Comparison of ENCODE assay signal across 8 cellular contexts in the genomic region with DNA sequence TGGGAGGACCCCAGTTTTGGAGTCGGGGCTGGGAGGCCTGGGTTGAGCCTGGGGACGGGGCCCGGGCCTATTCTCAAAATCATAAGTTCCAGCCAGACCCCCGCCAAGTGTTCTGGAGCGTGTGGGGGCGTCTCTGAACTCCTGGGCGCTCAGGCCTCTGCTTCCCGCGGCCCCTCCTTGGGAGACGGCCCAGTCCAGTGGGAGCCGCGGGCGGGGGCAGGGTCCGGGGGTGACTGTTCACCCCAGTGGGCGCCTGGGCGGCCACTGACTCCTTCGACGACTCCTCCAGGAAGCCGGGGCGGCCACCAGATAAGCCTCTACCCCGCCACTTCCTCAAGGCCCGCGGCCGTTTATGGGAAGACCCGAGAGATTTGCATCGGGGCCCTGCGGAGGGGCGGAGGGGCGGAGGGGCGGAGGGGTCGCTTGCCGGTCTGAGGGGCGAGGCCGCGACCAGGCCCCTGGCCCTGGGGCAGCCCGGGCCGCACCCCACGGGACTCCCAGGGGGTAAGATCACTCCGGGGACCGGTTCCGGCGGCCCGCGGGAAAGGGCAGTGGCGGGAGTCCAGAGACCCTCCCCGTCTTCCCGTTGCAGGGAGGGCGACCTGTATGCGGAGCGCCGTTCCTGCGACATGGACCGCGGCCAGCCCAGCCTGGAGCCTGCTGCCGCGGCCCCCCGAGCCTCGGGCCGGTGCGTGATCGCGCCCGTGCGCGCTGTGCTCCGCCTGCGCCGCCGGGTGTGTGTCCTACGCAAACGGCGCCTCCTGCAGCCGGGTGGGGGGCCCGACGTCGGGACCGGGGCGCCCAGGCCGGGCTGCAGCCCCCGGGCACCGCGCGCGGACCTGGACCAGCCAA. TPM values are rescaled to one million over a fixed set of nuclear protein-coding genes. Genes with fewer than 3 reads are reported as not detected.
DNase-seq lines count a peak whose midpoint lies in the region; ATAC-seq and TF ChIP-seq lines count a peak whose summit lies in the region.

No MANE protein-coding gene starts in this region.

- H3K4me3 Mint-ChIP-seq in activated naive CD8-positive, alpha-beta T cell treated with anti-CD3 and anti-CD28 coated beads for 36 hours: peak overlapping the region; percentile 80
- H3K4me3 Mint-ChIP-seq in stimulated activated effector memory CD8-positive, alpha-beta T cell treated with anti-CD3 and anti-CD28 coated beads, Interleukin-12 subunit alpha, Interleukin-12 subunit beta, amount 100 ng/mL, for 72 hours: peak overlapping the region; percentile 83

- ATAC-seq in HG03025 (IDR thresholded peaks at IDR 0.05; ENCODE audit: low FRiP score, unreplicated experiment): peak; percentile 5
- ATAC-seq in stimulated activated effector memory CD8-positive, alpha-beta T cell treated with anti-CD3 and anti-CD28 coated beads, Interleukin-12 subunit alpha, Interleukin-12 subunit beta, amount 100 ng/mL, for 72 hours: peak; percentile 20

- POLR2A ChIA-PET in AG04449 (lab: Yijun Ruan, JAX): interaction anchor here (1.0 to 2.2 kb wide), 3 partner anchors 14 to 37 kb away, joined by 4 to 18 read pairs (median 8); partner anchors contain the start of gene TUBB4B

- peak overlapping the region; percentile 20 for H3K27ac Mint-ChIP-seq in activated naive CD8-positive, alpha-beta T cell treated with anti-CD3 and anti-CD28 coated beads for 36 hours
- H3K27ac Mint-ChIP-seq in stimulated activated effector memory CD8-positive, alpha-beta T cell treated with anti-CD3 and anti-CD28 coated beads, Interleukin-12 subunit alpha, Interleukin-12 subunit beta, amount 100 ng/mL, for 72 hours: peak overlapping the region; percentile 88

- CTCF ChIA-PET in AG04449 (lab: Yijun Ruan, JAX): interaction anchor here (0.8 to 1.9 kb wide), 6 partner anchors 9 to 145 kb away, joined by 3 to 7 read pairs (median 6); partner anchors contain the start of genes EXD3 and NOXA1

- H3K9me3 Mint-ChIP-seq in activated naive CD8-positive, alpha-beta T cell treated with anti-CD3 and anti-CD28 coated beads for 36 hours: no peaks in the 10 kb centered on the region
- no peaks in the 10 kb centered on the region for H3K9me3 Mint-ChIP-seq in stimulated activated effector memory CD8-positive, alpha-beta T cell treated with anti-CD3 and anti-CD28 coated beads, Interleukin-12 subunit alpha, Interleukin-12 subunit beta, amount 100 ng/mL, for 72 hours

- no peaks in the 10 kb centered on the region for H3K36me3 Mint-ChIP-seq in activated naive CD8-positive, alpha-beta T cell treated with anti-CD3 and anti-CD28 coated beads for 36 hours
- H3K36me3 Mint-ChIP-seq in stimulated activated effector memory CD8-positive, alpha-beta T cell treated with anti-CD3 and anti-CD28 coated beads, Interleukin-12 subunit alpha, Interleukin-12 subunit beta, amount 100 ng/mL, for 72 hours: peaks cover 16% of the 10 kb centered on the region

- DNase-seq in AG04449 (ENCODE audit: low read depth, low spot score) (no peak), A172 (ENCODE audit: low spot score) (no peak), SIG-M5 (lab: John Stamatoyannopoulos, UW) (no peak), NCI-H446 (lab: John Stamatoyannopoulos, UW) (no peak)
- no peak for DNase-seq in activated naive CD8-positive, alpha-beta T cell treated with anti-CD3 and anti-CD28 coated beads for 36 hours
- no peak for DNase-seq in stimulated activated effector memory CD8-positive, alpha-beta T cell treated with anti-CD3 and anti-CD28 coated beads, Interleukin-12 subunit alpha, Interleukin-12 subunit beta, amount 100 ng/mL, for 72 hours (ENCODE audit: low spot score in 2 of 2)

- TF ChIP-seq CTCF in AG04449 (IDR thresholded peaks at IDR 0.05; ENCODE audit: insufficient read depth, low read length, missing control alignments): no peak

- H3K4me1 Mint-ChIP-seq in activated naive CD8-positive, alpha-beta T cell treated with anti-CD3 and anti-CD28 coated beads for 36 hours: peaks cover 10% of the 10 kb centered on the region
- peaks cover 25% of the 10 kb centered on the region for H3K4me1 Mint-ChIP-seq in stimulated activated effector memory CD8-positive, alpha-beta T cell treated with anti-CD3 and anti-CD28 coated beads, Interleukin-12 subunit alpha, Interleukin-12 subunit beta, amount 100 ng/mL, for 72 hours

- H3K4me3 ChIP-seq in AG04449 (ENCODE audit: low read depth, low read length) (peak overlapping the region; percentile 63), iPS-11a (ENCODE audit: low read depth, low read length) (peak overlapping the region; percentile 28)

- peaks cover 22% of the 10 kb centered on the region for H3K27me3 Mint-ChIP-seq in activated naive CD8-positive, alpha-beta T cell treated with anti-CD3 and anti-CD28 coated beads for 36 hours

RNA-seq across cellular contexts. Expression of gene TOR4A, which starts 0.8 kb away (rescaled TPM):
- 1 to 10 TPM; 3.6 to 3.9 TPM for total RNA-seq in activated naive CD8-positive, alpha-beta T cell treated with anti-CD3 and anti-CD28 coated beads for 36 hours
- 79.6 and 94.5 TPM in 2 replicates for total RNA-seq in A172 (2014; rRNA removed; shearing (Covaris generic))

RNA-seq across cellular contexts. Expression of gene NELFB, which starts 23.2 kb away (rescaled TPM):
- total RNA-seq in activated naive CD8-positive, alpha-beta T cell treated with anti-CD3 and anti-CD28 coated beads for 36 hours: 10 to 100 TPM; 54.4 to 56.4 TPM
- 104 and 116 TPM in 2 replicates for total RNA-seq in A172 (2014; rRNA removed; shearing (Covaris generic))

RNA-seq across cellular contexts. Expression of gene NRARP, which starts 23.8 kb away (rescaled TPM):
- total RNA-seq in activated naive CD8-positive, alpha-beta T cell treated with anti-CD3 and anti-CD28 coated beads for 36 hours: 1 to 10 TPM; 5.0 to 5.3 TPM
- 0.40 and 0.43 TPM in 2 replicates for total RNA-seq in A172 (2014; rRNA removed; shearing (Covaris generic))

RNA-seq across cellular contexts. Expression of gene STPG3, which starts 27.2 kb away (rescaled TPM):
- total RNA-seq in activated naive CD8-positive, alpha-beta T cell treated with anti-CD3 and anti-CD28 coated beads for 36 hours: not detected
- total RNA-seq in A172 (2014; rRNA removed; shearing (Covaris generic)): not detected in 2 replicates

RNA-seq across cellular contexts. Expression of gene TUBB4B, which starts 37.2 kb away (rescaled TPM):
- total RNA-seq in activated naive CD8-positive, alpha-beta T cell treated with anti-CD3 and anti-CD28 coated beads for 36 hours: 100 to 1,000 TPM; 271 to 274 TPM
- 599 and 717 TPM in 2 replicates for total RNA-seq in A172 (2014; rRNA removed; shearing (Covaris generic))

Comparison
In these comparisons a context has a peak if more than half of its experiments do, and no peak if none do; other contexts are left out.
1. RNA of gene TOR4A, which starts 0.8 kb away (total RNA-seq): 79.6 to 94.5 TPM in A172; 3.6 to 3.9 TPM in activated naive CD8-positive, alpha-beta T cell treated with anti-CD3 and anti-CD28 coated beads for 36 hours; every median in the first group is over 10 times any median in the second.